ENCODE assay signal across 8 cellular contexts in genomic region chr17:63699638-63700527, GRCh38. TPM values are rescaled to one million over a fixed set of nuclear protein-coding genes. Genes with fewer than 3 reads are reported as not detected.
A peak's percentile ranks its signal among the peaks of the same experiment; 100 is the strongest.
DNase-seq lines count a peak whose midpoint lies in the region; ATAC-seq and TF ChIP-seq lines count a peak whose summit lies in the region.

LIMD2 (minus strand) TSS chr17:63700125; CDS start chr17:63699298, 827 bp downstream.

- no peak for TF ChIP-seq CTCF in activated B cell treated with CpG ODN at 0.5 μM for 24 hours (IDR thresholded peaks at IDR 0.05)

- H3K4me3 Mint-ChIP-seq in activated B cell treated with CpG ODN at 0.5 μM for 24 hours: peak within 1 kb of the TSS; percentile 96

- H3K27me3 Mint-ChIP-seq in activated B cell treated with CpG ODN at 0.5 μM for 24 hours: no peaks in the 10 kb centered on the region

- POLR2A ChIA-PET in activated B cell treated with CpG ODN at 0.5 μM for 24 hours (lab: Charles Lee): interaction anchor here (0.6 to 11.3 kb wide), 12 partner anchors 11 to 806 kb away, joined by 3 to 295 read pairs (median 9); partner anchors contain the start of genes CCDC47, CEP95, CYB561 and DDX42

- no peaks in the 10 kb centered on the region for H3K9me3 Mint-ChIP-seq in activated B cell treated with CpG ODN at 0.5 μM for 24 hours

- H3K27ac ChIP-seq in caudate nucleus (ENCODE audit: low read depth, low read length): peak within 1 kb of the TSS; percentile 82

- H3K4me1 Mint-ChIP-seq in activated B cell treated with CpG ODN at 0.5 μM for 24 hours: peaks cover 71% of the 10 kb centered on the region

- ATAC-seq in GM21723 (IDR thresholded peaks at IDR 0.05; ENCODE audit: unreplicated experiment) (peak; percentile 11), activated B cell treated with CpG ODN at 0.5 μM for 24 hours (ENCODE audit: low read depth) (peak; percentile 17), GM18858 (IDR thresholded peaks at IDR 0.05; ENCODE audit: unreplicated experiment) (no peak)

- peaks cover 50% of the 10 kb centered on the region for H3K36me3 Mint-ChIP-seq in activated B cell treated with CpG ODN at 0.5 μM for 24 hours (ENCODE audit: low read depth)

- H3K27ac Mint-ChIP-seq in activated B cell treated with CpG ODN at 0.5 μM for 24 hours: peak within 1 kb of the TSS; percentile 95

- intact Hi-C loops in activated B cell treated with CpG ODN at 0.5 μM for 24 hours (cut with micrococcal nuclease): loop anchor here (1.0 to 5.0 kb wide), 10 partner anchors 42 to 807 kb away; partner anchors contain the start of genes ACE, CCDC47, CEP95 and CYB561

- CTCF ChIA-PET in activated B cell treated with CpG ODN at 0.5 μM for 24 hours (lab: Charles Lee): interaction anchor here (4.5 kb wide), 1 partner anchor 11 kb away, joined by 42 read pairs; no protein-coding TSS in a partner anchor

- peak; percentile 42 for DNase-seq in COLO668 (lab: John Stamatoyannopoulos, UW; ENCODE audit: unreplicated experiment)
- DNase-seq in NCI-H1105 (lab: John Stamatoyannopoulos, UW): peak; percentile 56
- DNase-seq in activated B cell treated with CpG ODN at 0.5 μM for 24 hours: peak; percentile 80
- peak in 22 of 61 donors; percentile 18 to 75 (median 40) for DNase-seq in caudate nucleus (lab: John Stamatoyannopoulos, UW)
- DNase-seq in left kidney (ENCODE audit: low read depth, low spot score): peak; percentile 84
- peak; percentile 76 for DNase-seq in stimulated activated CD4-positive, alpha-beta T cell treated with anti-CD3 and anti-CD28 coated beads, Interleukin-4, amount 100 ng/mL, for 24 hours

RNA-seq across cellular contexts. Expression of gene LIMD2, which starts in this region (rescaled TPM):
- total RNA-seq in activated B cell treated with CpG ODN at 0.5 μM for 24 hours: 404 and 421 TPM in 2 replicates
